11 cellular contexts compared by ENCODE assay signal in the genomic region with DNA sequence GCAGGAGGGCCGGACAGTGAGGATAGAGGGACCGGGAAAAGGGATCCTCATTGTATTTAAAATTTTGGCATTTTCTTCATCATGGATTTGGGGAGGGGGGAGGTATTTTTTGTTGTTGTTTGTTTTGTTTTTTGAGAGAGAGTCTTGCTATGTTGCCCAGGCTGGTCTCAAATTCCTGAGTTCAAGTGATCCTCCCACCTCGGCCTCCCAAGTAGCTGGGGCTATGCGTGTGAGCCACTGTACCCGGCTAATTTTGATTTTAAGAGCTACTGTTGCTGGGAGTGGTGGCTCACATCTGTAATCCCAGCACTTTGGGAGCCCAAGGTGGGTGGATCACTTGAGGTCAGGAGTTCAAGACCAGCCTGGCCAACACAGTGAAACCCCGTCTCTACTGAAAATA. TPM values are rescaled to one million over a fixed set of nuclear protein-coding genes. Genes with fewer than 3 reads are reported as not detected.
DNase-seq lines count a peak whose midpoint lies in the region; ATAC-seq and TF ChIP-seq lines count a peak whose summit lies in the region.
"Not testable (repeated sequence)": the region's sequence is repeated elsewhere in the genome, so short reads cannot be mapped to it uniquely, and the experiment has no call there.
"Had no signal": no experiment of that assay in that cellular context is flagged by ENCODE, and none has a peak within 500 bp of the region (broad histone marks: within the 10 kb centered on the region; RNA-seq: fewer than 3 reads in every experiment).

No MANE protein-coding gene starts in this region.

- POLR2A ChIA-PET in activated CD4-positive, alpha-beta memory T cell treated with anti-CD3 and anti-CD28 coated beads for 36 hours (lab: Charles Lee), result interaction anchor here (1.1 to 3.7 kb wide), 4 partner anchors 13 to 43 kb away, joined by 3 to 16 read pairs (median 6); partner anchors contain the start of gene RHBDF2

- H3K27me3 ChIP-seq in spleen (replicated peaks in 1 of 7), result not testable (repeated sequence)

- H3K4me3 ChIP-seq in spleen, result not testable (repeated sequence)

- WGBS in spleen, 5 donors, result 92 to 99% (median 97%) methylated on average over 6 of the region's 6 CpGs

- peak overlapping the region; percentile 79 to 94 (median 84) for H3K27ac ChIP-seq in spleen

- H3K4me1 ChIP-seq in spleen, result peaks cover 15 to 66% (median 37%) of the 10 kb centered on the region in 6 donors

- CTCF ChIA-PET in activated CD4-positive, alpha-beta memory T cell treated with anti-CD3 and anti-CD28 coated beads for 36 hours (lab: Charles Lee), result interaction anchor here (0.8 to 1.5 kb wide), 5 partner anchors 9 to 167 kb away, joined by 3 to 5 read pairs (median 4); no protein-coding TSS in a partner anchor
- CTCF ChIA-PET in activated naive CD4-positive, alpha-beta T cell treated with anti-CD3 and anti-CD28 coated beads for 36 hours (lab: Charles Lee), result interaction anchor here (0.6 to 1.1 kb wide), 7 partner anchors 8 to 1162 kb away, joined by 3 to 6 read pairs (median 4); no protein-coding TSS in a partner anchor

- not testable (repeated sequence) for H3K36me3 ChIP-seq in spleen

- H3K9me3 ChIP-seq in spleen, result not testable (repeated sequence)

- H3K9me3 Mint-ChIP-seq in CD14-positive monocyte; IgD-negative memory B cell; activated CD4-positive, alpha-beta memory T cell treated with anti-CD3 and anti-CD28 coated beads for 36 hours; activated naive CD4-positive, alpha-beta T cell treated with anti-CD3 and anti-CD28 coated beads for 36 hours; dendritic cell treated with granulocyte-macrophage colony-stimulating factor and Interleukin-4, amounts not matched to agents 40 ng/mL and 50 ng/mL, for 4 days; naive B cell: not testable (repeated sequence)

- H3K27ac Mint-ChIP-seq in CD14-positive monocyte, result peak overlapping the region in 6 of 7 donors; percentile 3 to 99 (median 62)
- peak overlapping the region in 2 of 3 donors; percentile 92 to 96 for H3K27ac Mint-ChIP-seq in IgD-negative memory B cell
- H3K27ac Mint-ChIP-seq in activated CD4-positive, alpha-beta memory T cell treated with anti-CD3 and anti-CD28 coated beads for 36 hours, result peak overlapping the region; percentile 95
- H3K27ac Mint-ChIP-seq in activated naive CD4-positive, alpha-beta T cell treated with anti-CD3 and anti-CD28 coated beads for 36 hours, result peak overlapping the region; percentile 57
- H3K27ac Mint-ChIP-seq in dendritic cell treated with granulocyte-macrophage colony-stimulating factor and Interleukin-4, amounts not matched to agents 40 ng/mL and 50 ng/mL, for 4 days, result peak overlapping the region; percentile 87
- H3K27ac Mint-ChIP-seq in naive B cell, result peak overlapping the region; percentile 36 to 98 (median 89)

- TF ChIP-seq CTCF in CD14-positive monocyte (IDR thresholded peaks at IDR 0.05); spleen (IDR thresholded peaks at IDR 0.05 in 8 of 11, conservative IDR thresholded peaks at IDR 0.05 in 3 of 11): not testable (repeated sequence)

- intact Hi-C loops in CD14-positive monocyte (cut with micrococcal nuclease); dendritic cell treated with granulocyte-macrophage colony-stimulating factor and Interleukin-4, amounts not matched to agents 40 ng/mL and 50 ng/mL, for 4 days (cut with micrococcal nuclease); spleen (cut with DNase I; ENCODE audit: low total_unique reads): not testable (repeated sequence)
- intact Hi-C loops in activated CD4-positive, alpha-beta memory T cell treated with anti-CD3 and anti-CD28 coated beads for 36 hours (cut with micrococcal nuclease), result loop anchor here (2.0 kb wide), 1 partner anchor 156 kb away; no protein-coding TSS in a partner anchor
- intact Hi-C loops in activated naive CD4-positive, alpha-beta T cell treated with anti-CD3 and anti-CD28 coated beads for 36 hours (cut with micrococcal nuclease), result loop anchor here (2.0 to 10.0 kb wide), 3 partner anchors 42 to 730 kb away; partner anchors contain the start of gene UNK

- H3K4me1 Mint-ChIP-seq in CD14-positive monocyte (peaks cover 55% of the 10 kb centered on the region), IgD-negative memory B cell (peaks cover 7 to 21% (median 19%) of the 10 kb centered on the region in 3 donors), naive B cell (peaks cover 11 to 20% (median 16%) of the 10 kb centered on the region in 3 donors)
- peaks cover 45% of the 10 kb centered on the region for H3K4me1 Mint-ChIP-seq in activated CD4-positive, alpha-beta memory T cell treated with anti-CD3 and anti-CD28 coated beads for 36 hours (ENCODE audit: low read depth)
- peaks cover 22% of the 10 kb centered on the region for H3K4me1 Mint-ChIP-seq in activated naive CD4-positive, alpha-beta T cell treated with anti-CD3 and anti-CD28 coated beads for 36 hours (ENCODE audit: low read depth)
- peaks cover 56% of the 10 kb centered on the region for H3K4me1 Mint-ChIP-seq in dendritic cell treated with granulocyte-macrophage colony-stimulating factor and Interleukin-4, amounts not matched to agents 40 ng/mL and 50 ng/mL, for 4 days (ENCODE audit: low read depth)

- not testable (repeated sequence) for ATAC-seq in naive B cell (ENCODE audit: low read depth in 2 of 2)

- peak overlapping the region in 1 of 2 donors; percentile 67 for H3K4me3 Mint-ChIP-seq in CD14-positive monocyte
- H3K4me3 Mint-ChIP-seq in IgD-negative memory B cell, result peak overlapping the region in 2 of 4 donors; percentile 33 to 70
- H3K4me3 Mint-ChIP-seq in activated CD4-positive, alpha-beta memory T cell treated with anti-CD3 and anti-CD28 coated beads for 36 hours; activated naive CD4-positive, alpha-beta T cell treated with anti-CD3 and anti-CD28 coated beads for 36 hours; dendritic cell treated with granulocyte-macrophage colony-stimulating factor and Interleukin-4, amounts not matched to agents 40 ng/mL and 50 ng/mL, for 4 days: not testable (repeated sequence)
- peak overlapping the region in 6 of 8 donors; percentile 12 to 62 (median 41) for H3K4me3 Mint-ChIP-seq in naive B cell

- not testable (repeated sequence) for DNase-seq in CD14-positive monocyte (ENCODE audit: low spot score); activated CD4-positive, alpha-beta memory T cell treated with anti-CD3 and anti-CD28 coated beads for 36 hours; activated naive CD4-positive, alpha-beta T cell treated with anti-CD3 and anti-CD28 coated beads for 36 hours; naive B cell; spleen

- TF ChIP-seq POLR2A in spleen (IDR thresholded peaks at IDR 0.05), result not testable (repeated sequence)

- not testable (repeated sequence) for H3K36me3 Mint-ChIP-seq in CD14-positive monocyte; IgD-negative memory B cell; activated CD4-positive, alpha-beta memory T cell treated with anti-CD3 and anti-CD28 coated beads for 36 hours; activated naive CD4-positive, alpha-beta T cell treated with anti-CD3 and anti-CD28 coated beads for 36 hours (ENCODE audit: low read depth); dendritic cell treated with granulocyte-macrophage colony-stimulating factor and Interleukin-4, amounts not matched to agents 40 ng/mL and 50 ng/mL, for 4 days (ENCODE audit: low read depth); naive B cell

- H3K27me3 Mint-ChIP-seq in CD14-positive monocyte (ENCODE audit: low read depth in 3 of 3); IgD-negative memory B cell; activated CD4-positive, alpha-beta memory T cell treated with anti-CD3 and anti-CD28 coated beads for 36 hours; activated naive CD4-positive, alpha-beta T cell treated with anti-CD3 and anti-CD28 coated beads for 36 hours (ENCODE audit: low read depth); dendritic cell treated with granulocyte-macrophage colony-stimulating factor and Interleukin-4, amounts not matched to agents 40 ng/mL and 50 ng/mL, for 4 days; naive B cell: not testable (repeated sequence)

RNA-seq across cellular contexts. Expression of gene RHBDF2, which starts 13.1 kb away (rescaled TPM):
- polyA plus RNA-seq in CD14-positive monocyte, result 10 to 100 TPM; 36.9 to 68.6 TPM
- 160 TPM for polyA plus RNA-seq in IgD-negative memory B cell
- total RNA-seq in activated CD4-positive, alpha-beta memory T cell treated with anti-CD3 and anti-CD28 coated beads for 36 hours, result 10 to 100 TPM; 28.9 to 30.0 TPM
- total RNA-seq in activated naive CD4-positive, alpha-beta T cell treated with anti-CD3 and anti-CD28 coated beads for 36 hours, result 10 to 100 TPM; 13.3 to 13.4 TPM
- 100 to 1,000 TPM in 1 of 6 donors, 10 to 100 TPM in 5; 44.0 to 148 (median 51.7) TPM for polyA plus RNA-seq in naive B cell (ENCODE audit: low read depth in 6 of 6)
- total RNA-seq in spleen, result 100 to 1,000 TPM in 4 of 7 donors, 10 to 100 TPM in 3; 95.1 to 147 (median 114) TPM
- polyA plus RNA-seq in spleen, result 10 to 100 TPM; 31.4 to 72.7 (median 53.3) TPM

RNA-seq across cellular contexts. Expression of gene CYGB, which starts 23.2 kb away (rescaled TPM):
- polyA plus RNA-seq in CD14-positive monocyte (not detected), IgD-negative memory B cell (2.1 TPM), naive B cell (ENCODE audit: low read depth in 6 of 6) (1 to 10 TPM in 2 of 6 donors, under 1 TPM in 4; 0.21 to 2.4 (median 0.79) TPM), spleen (1 to 10 TPM; 3.5 to 5.8 (median 5.5) TPM)
- not detected for total RNA-seq in activated CD4-positive, alpha-beta memory T cell treated with anti-CD3 and anti-CD28 coated beads for 36 hours
- total RNA-seq in activated naive CD4-positive, alpha-beta T cell treated with anti-CD3 and anti-CD28 coated beads for 36 hours, result not detected
- total RNA-seq in spleen, result 10 to 100 TPM in 3 of 7 donors, 1 to 10 TPM in 4; 5.0 to 21.0 (median 9.9) TPM
- total RNA-seq: HT-29 had no signal

RNA-seq across cellular contexts. Expression of gene PRCD, which starts 25.5 kb away (rescaled TPM):
- polyA plus RNA-seq in CD14-positive monocyte (not detected), IgD-negative memory B cell (24.4 TPM), naive B cell (ENCODE audit: low read depth in 6 of 6) (10 to 100 TPM; 21.6 to 54.4 (median 34.3) TPM), spleen (10 to 100 TPM; 28.9 to 54.1 (median 29.6) TPM)
- not detected for total RNA-seq in activated CD4-positive, alpha-beta memory T cell treated with anti-CD3 and anti-CD28 coated beads for 36 hours
- total RNA-seq in activated naive CD4-positive, alpha-beta T cell treated with anti-CD3 and anti-CD28 coated beads for 36 hours, result not detected
- 10 to 100 TPM in 2 of 7 donors, 1 to 10 TPM in 5; 3.5 to 18.8 (median 9.2) TPM for total RNA-seq in spleen
- total RNA-seq: HT-29, NCI-H460 had no signal
- polyA plus RNA-seq: A549 had no signal

RNA-seq across cellular contexts. Expression of gene AANAT, which starts 47.0 kb away (rescaled TPM):
- polyA plus RNA-seq in CD14-positive monocyte (not detected), IgD-negative memory B cell (1.1 TPM), naive B cell (ENCODE audit: low read depth in 6 of 6) (1 to 10 TPM in 1 of 6 donors, under 1 TPM in 2, not detected in 3; 0.24 to 1.2 (median 0.43) TPM), spleen (under 1 TPM in 2 of 3 donors, not detected in 1; 0.19 to 0.22 TPM)
- not detected for total RNA-seq in activated CD4-positive, alpha-beta memory T cell treated with anti-CD3 and anti-CD28 coated beads for 36 hours
- not detected for total RNA-seq in activated naive CD4-positive, alpha-beta T cell treated with anti-CD3 and anti-CD28 coated beads for 36 hours
- not detected for total RNA-seq in spleen
- total RNA-seq: HT-29, NCI-H460, PC-9 had no signal

Comparison
In these comparisons a context has a peak if more than half of its experiments do, and no peak if none do; other contexts are left out.
1. RNA of gene PRCD, which starts 25.5 kb away (polyA plus RNA-seq): 21.6 to 54.4 TPM in naive B cell, 28.9 to 54.1 TPM in spleen and 24.4 TPM in IgD-negative memory B cell (single experiment); not detected in CD14-positive monocyte; every median in the first group is over 10 times any median in the second.
2. Peak in every context shown above with its lines, with median percentiles within 50 percentile points of each other: H3K27ac Mint-ChIP-seq.